ENCODE assay signal across 9 cellular contexts in the genomic region with DNA sequence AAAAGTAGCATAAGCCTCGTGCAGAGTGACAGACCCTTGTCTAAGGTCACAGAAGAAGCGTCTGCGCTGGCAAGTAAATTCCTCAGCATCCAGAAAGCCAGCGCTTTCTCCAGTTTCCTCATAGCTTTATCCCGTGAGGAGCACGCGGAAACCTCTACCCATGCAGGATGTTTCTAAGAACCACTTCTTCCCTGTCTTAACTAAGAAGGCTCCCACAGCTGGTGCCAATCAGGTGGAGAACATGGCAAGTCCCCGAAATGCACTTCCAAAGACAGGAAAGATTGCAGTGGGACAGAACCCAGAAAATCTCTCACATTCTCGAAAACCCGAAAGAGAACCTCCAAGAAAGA. TPM values are rescaled to one million over a fixed set of nuclear protein-coding genes. Genes with fewer than 3 reads are reported as not detected.
A peak's percentile ranks its signal among the peaks of the same experiment; 100 is the strongest.
DNase-seq lines count a peak whose midpoint lies in the region; ATAC-seq and TF ChIP-seq lines count a peak whose summit lies in the region.
"Had no signal": no experiment of that assay in that cellular context is flagged by ENCODE, and none has a peak within 500 bp of the region (broad histone marks: within the 10 kb centered on the region; RNA-seq: fewer than 3 reads in every experiment).

No MANE protein-coding gene starts in this region.

- H4K20me1 ChIP-seq in BLaER1 treated with 17β-estradiol and CSF1 and Interleukin-3, amounts not matched to agents 10 nM and 100 nM, result peaks cover 50 to 71% (median 52%) of the 10 kb centered on the region in 11 experiments; a peak in 21 of 22 replicates

- ATAC-seq in GM21825 (IDR thresholded peaks at IDR 0.05; ENCODE audit: unreplicated experiment), result peak; percentile 3
- ATAC-seq in GM21576 (IDR thresholded peaks at IDR 0.05; ENCODE audit: unreplicated experiment), result no peak
- no peak for ATAC-seq in activated T-helper 17 cell treated with anti-CD3 and anti-CD28 coated beads, Interleukin-2, amount 50 U/mL, for 72 hours (replicated peaks)

- DNase-seq in WERI-Rb-1 (no peak), NCI-H1436 treated with DMSO at 0.1 percent for 48 hours (lab: John Stamatoyannopoulos, UW) (no peak), DMS153 (lab: John Stamatoyannopoulos, UW) (no peak)

- no peak overlapping the region for H3K27ac Mint-ChIP-seq in activated T-helper 17 cell treated with anti-CD3 and anti-CD28 coated beads, Interleukin-2, amount 50 U/mL, for 72 hours

- no peak overlapping the region for H3K4me3 Mint-ChIP-seq in activated T-helper 17 cell treated with anti-CD3 and anti-CD28 coated beads, Interleukin-2, amount 50 U/mL, for 72 hours
- H3K4me3 Mint-ChIP-seq: neural crest cell had no signal

- H3K4me2 ChIP-seq in BLaER1 treated with 17β-estradiol and CSF1 and Interleukin-3, amounts not matched to agents 10 nM and 100 nM, result peak overlapping the region; percentile 71 to 94 (median 86)

- no peaks in the 10 kb centered on the region for H3K9me3 ChIP-seq in BLaER1 treated with 17β-estradiol and CSF1 and Interleukin-3, amounts not matched to agents 10 nM and 100 nM (replicated peaks in 1 of 11)
- no peaks in the 10 kb centered on the region for H3K9me3 ChIP-seq in WERI-Rb-1 (ENCODE audit: severe bottlenecking)

- H3K4me1 Mint-ChIP-seq in activated T-helper 17 cell treated with anti-CD3 and anti-CD28 coated beads, Interleukin-2, amount 50 U/mL, for 72 hours, result peaks cover 4% of the 10 kb centered on the region

- peak overlapping the region; percentile 92 to 98 (median 96) for H3K27ac ChIP-seq in BLaER1 treated with 17β-estradiol and CSF1 and Interleukin-3, amounts not matched to agents 10 nM and 100 nM
- H3K27ac ChIP-seq in WERI-Rb-1, result peak overlapping the region; percentile 99
- H3K27ac ChIP-seq in layer of hippocampus (ENCODE audit: low read depth, low read length), result peak overlapping the region; percentile 99

- TF ChIP-seq CTCF in WERI-Rb-1 (IDR thresholded peaks at IDR 0.05; ENCODE audit: low read depth, low read length), result no peak

- H3K27me3 Mint-ChIP-seq in activated T-helper 17 cell treated with anti-CD3 and anti-CD28 coated beads, Interleukin-2, amount 50 U/mL, for 72 hours, result no peaks in the 10 kb centered on the region

- peaks cover 28% of the 10 kb centered on the region for H3K36me3 Mint-ChIP-seq in activated T-helper 17 cell treated with anti-CD3 and anti-CD28 coated beads, Interleukin-2, amount 50 U/mL, for 72 hours (ENCODE audit: low read depth)

- H3K27me3 ChIP-seq in BLaER1 treated with 17β-estradiol and CSF1 and Interleukin-3, amounts not matched to agents 10 nM and 100 nM, result no peaks in the 10 kb centered on the region
- no peaks in the 10 kb centered on the region for H3K27me3 ChIP-seq in WERI-Rb-1 (ENCODE audit: insufficient read depth, low read depth, severe bottlenecking)
- H3K27me3 ChIP-seq in layer of hippocampus (ENCODE audit: control insufficient read depth, insufficient read depth, low read length), result no peaks in the 10 kb centered on the region

- peaks cover 34 to 52% (median 43%) of the 10 kb centered on the region in 11 experiments for H3K36me3 ChIP-seq in BLaER1 treated with 17β-estradiol and CSF1 and Interleukin-3, amounts not matched to agents 10 nM and 100 nM
- peaks cover 42% of the 10 kb centered on the region for H3K36me3 ChIP-seq in WERI-Rb-1

- H3K4me1 ChIP-seq in BLaER1 treated with 17β-estradiol and CSF1 and Interleukin-3, amounts not matched to agents 10 nM and 100 nM, result peaks cover 7 to 44% (median 23%) of the 10 kb centered on the region in 10 experiments

- peak overlapping the region; percentile 76 to 99 (median 92) for H3K4me3 ChIP-seq in BLaER1 treated with 17β-estradiol and CSF1 and Interleukin-3, amounts not matched to agents 10 nM and 100 nM
- H3K4me3 ChIP-seq in WERI-Rb-1 (ENCODE audit: low read depth, low read length), result peak overlapping the region; percentile 98

- H3K9me3 Mint-ChIP-seq in activated T-helper 17 cell treated with anti-CD3 and anti-CD28 coated beads, Interleukin-2, amount 50 U/mL, for 72 hours, result no peaks in the 10 kb centered on the region
- H3K9me3 Mint-ChIP-seq: neural crest cell had no signal

- peak overlapping the region; percentile 89 to 97 (median 93) for H3K9ac ChIP-seq in BLaER1 treated with 17β-estradiol and CSF1 and Interleukin-3, amounts not matched to agents 10 nM and 100 nM

RNA-seq across cellular contexts. Expression of a gene that starts 1.0 kb away (rescaled TPM):
- total RNA-seq in activated T-helper 17 cell treated with anti-CD3 and anti-CD28 coated beads, Interleukin-2, amount 50 U/mL, for 72 hours, result 10 to 100 TPM; 31.2 to 40.8 TPM

RNA-seq across cellular contexts. Expression of a gene that starts 52.7 kb away (rescaled TPM):
- 100 to 1,000 TPM; 190 to 352 TPM for total RNA-seq in activated T-helper 17 cell treated with anti-CD3 and anti-CD28 coated beads, Interleukin-2, amount 50 U/mL, for 72 hours
